1 cellular context compared by ENCODE assay signal in the genomic region with DNA sequence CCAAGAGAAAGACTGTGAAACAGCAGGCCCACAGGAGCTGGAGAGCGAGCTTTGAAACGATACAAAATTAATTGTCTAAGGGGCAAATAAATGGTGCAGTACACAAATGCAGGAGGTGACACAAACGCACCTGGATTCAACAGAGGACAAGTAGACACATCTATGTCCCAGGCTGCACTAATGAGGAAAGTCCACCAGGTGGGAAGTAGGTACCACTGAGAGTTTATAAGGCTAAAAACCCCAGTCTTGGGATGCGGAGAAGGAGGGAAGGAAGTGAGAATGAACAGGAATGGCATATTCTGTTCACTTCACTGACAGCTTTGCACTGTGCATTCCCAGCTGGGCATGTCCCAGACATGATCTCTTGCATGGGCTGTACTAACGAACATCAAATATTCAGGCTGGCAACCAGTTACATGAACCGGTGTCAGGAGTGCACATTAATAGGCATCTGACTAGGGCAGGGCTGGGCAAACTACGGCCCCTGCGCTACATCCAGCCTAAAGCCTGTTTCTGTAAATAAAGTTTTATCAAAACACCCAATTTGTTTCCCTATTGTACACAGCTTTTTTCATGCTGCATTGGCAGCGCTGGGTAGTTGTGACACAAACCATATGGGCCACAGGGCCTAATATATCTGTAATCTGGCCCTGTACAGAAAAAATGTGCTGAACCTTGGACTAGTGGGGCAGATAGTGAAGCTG.
TF ChIP-seq lines count a peak whose summit lies in the region.

No MANE protein-coding gene starts in this region.

TF ChIP-seq in SK-N-SH treated with all-trans-retinoic acid at 6 μM for 48 hours, 23 proteins besides CTCF, POLR2A, EP300 and RAD21 (continued from another document):
- TF ChIP-seq, protein P1, sequence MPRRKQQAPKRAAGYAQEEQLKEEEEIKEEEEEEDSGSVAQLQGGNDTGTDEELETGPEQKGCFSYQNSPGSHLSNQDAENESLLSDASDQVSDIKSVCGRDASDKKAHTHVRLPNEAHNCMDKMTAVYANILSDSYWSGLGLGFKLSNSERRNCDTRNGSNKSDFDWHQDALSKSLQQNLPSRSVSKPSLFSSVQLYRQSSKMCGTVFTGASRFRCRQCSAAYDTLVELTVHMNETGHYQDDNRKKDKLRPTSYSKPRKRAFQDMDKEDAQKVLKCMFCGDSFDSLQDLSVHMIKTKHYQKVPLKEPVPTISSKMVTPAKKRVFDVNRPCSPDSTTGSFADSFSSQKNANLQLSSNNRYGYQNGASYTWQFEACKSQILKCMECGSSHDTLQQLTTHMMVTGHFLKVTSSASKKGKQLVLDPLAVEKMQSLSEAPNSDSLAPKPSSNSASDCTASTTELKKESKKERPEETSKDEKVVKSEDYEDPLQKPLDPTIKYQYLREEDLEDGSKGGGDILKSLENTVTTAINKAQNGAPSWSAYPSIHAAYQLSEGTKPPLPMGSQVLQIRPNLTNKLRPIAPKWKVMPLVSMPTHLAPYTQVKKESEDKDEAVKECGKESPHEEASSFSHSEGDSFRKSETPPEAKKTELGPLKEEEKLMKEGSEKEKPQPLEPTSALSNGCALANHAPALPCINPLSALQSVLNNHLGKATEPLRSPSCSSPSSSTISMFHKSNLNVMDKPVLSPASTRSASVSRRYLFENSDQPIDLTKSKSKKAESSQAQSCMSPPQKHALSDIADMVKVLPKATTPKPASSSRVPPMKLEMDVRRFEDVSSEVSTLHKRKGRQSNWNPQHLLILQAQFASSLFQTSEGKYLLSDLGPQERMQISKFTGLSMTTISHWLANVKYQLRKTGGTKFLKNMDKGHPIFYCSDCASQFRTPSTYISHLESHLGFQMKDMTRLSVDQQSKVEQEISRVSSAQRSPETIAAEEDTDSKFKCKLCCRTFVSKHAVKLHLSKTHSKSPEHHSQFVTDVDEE (CRISPR knock-in tag; IDR thresholded peaks at IDR 0.05): no peak
- TF ChIP-seq PATZ1 (CRISPR knock-in tag; IDR thresholded peaks at IDR 0.05; ENCODE audit: borderline replicate concordance) (no peak), SNAI2 (CRISPR knock-in tag; IDR thresholded peaks at IDR 0.05) (no peak)
